Comparison of ENCODE assay signal across 28 cellular contexts in genomic region chr15:89767411-89767915, GRCh38. TPM values are rescaled to one million over a fixed set of nuclear protein-coding genes. Genes with fewer than 3 reads are reported as not detected.
DNase-seq lines count a peak whose midpoint lies in the region; ATAC-seq, FAIRE-seq and TF ChIP-seq lines count a peak whose summit lies in the region.
"Had no signal": no experiment of that assay in that cellular context is flagged by ENCODE, and none has a peak within 500 bp of the region (broad histone marks: within the 10 kb centered on the region; RNA-seq: fewer than 3 reads in every experiment).

No MANE protein-coding gene starts in this region.

- no peak overlapping the region for H2BK12ac ChIP-seq in H1 (ENCODE audit: low read depth, low read length)

- no peaks in the 10 kb centered on the region for H3K23me2 ChIP-seq in H1 (ENCODE audit: low read depth, low read length)

- TF ChIP-seq RAD21 in H1 (IDR thresholded peaks at IDR 0.05 in 1 of 2, conservative IDR thresholded peaks at IDR 0.05 in 1 of 2; ENCODE audit: low read depth in 2 of 2, low read length in 2 of 2), result no peak

- H3K79me1 ChIP-seq in H1 (ENCODE audit: low read depth, low read length) (no peaks in the 10 kb centered on the region), mesendoderm (ENCODE audit: low read length) (no peaks in the 10 kb centered on the region)

- H3K4me3 ChIP-seq in left ventricle myocardium inferior (no peak overlapping the region), right atrium auricular region (no peak overlapping the region), H1 (ENCODE audit: extremely low read depth in 1 of 4, insufficient read depth in 2 of 4, low read depth in 3 of 4, low read length in 4 of 4) (no peak overlapping the region), mesendoderm (ENCODE audit: low read length) (no peak overlapping the region), upper lobe of right lung (no peak overlapping the region)
- H3K4me3 ChIP-seq: adrenal gland, cardiac muscle cell, dorsolateral prefrontal cortex, skin epidermis had no signal

- TF ChIP-seq EP300 in H1 (IDR thresholded peaks at IDR 0.05; ENCODE audit: borderline replicate concordance in 1 of 2, low read depth in 2 of 2, low read length in 2 of 2), result no peak

- no peak overlapping the region for H2BK15ac ChIP-seq in H1 (ENCODE audit: low read length)
- no peak overlapping the region for H2BK15ac ChIP-seq in mesendoderm (replicated peaks; ENCODE audit: low read depth)

- H2BK120ac ChIP-seq in H1 (replicated peaks; ENCODE audit: low read depth, low read length), result no peak overlapping the region
- no peak overlapping the region for H2BK120ac ChIP-seq in mesendoderm (ENCODE audit: low read depth, low read length)

- H3K36me3 ChIP-seq in left ventricle myocardium inferior (no peaks in the 10 kb centered on the region), right atrium auricular region (no peaks in the 10 kb centered on the region), H1 (ENCODE audit: control insufficient read depth in 2 of 4, insufficient read depth in 4 of 4, low read length in 3 of 4) (no peaks in the 10 kb centered on the region), mesendoderm (ENCODE audit: control insufficient read depth, insufficient read depth, low read length) (no peaks in the 10 kb centered on the region), upper lobe of right lung (no peaks in the 10 kb centered on the region)
- H3K36me3 ChIP-seq: adrenal gland, cardiac muscle cell had no signal

- H4K91ac ChIP-seq in H1 (replicated peaks; ENCODE audit: insufficient read length, low read length), result no peak overlapping the region

- WGBS in H1 (ENCODE audit: extremely low coverage in 1 of 2, insufficient coverage in 1 of 2, insufficient read length in 1 of 2, insufficient replicate concordance in 2 of 2, low coverage in 1 of 2, low lambda C conversion rate in 2 of 2, missing lambda C conversion rate in 1 of 2), 2 experiments, result 72% methylated on average over 6 of the region's 8 CpGs; no CpG with 5 or more reads in 1 of the 2 experiments
- no CpG with 5 or more reads among the region's 8 CpGs for WGBS in mesendoderm (ENCODE audit: extremely low coverage, insufficient coverage, low lambda C conversion rate)

- H4K8ac ChIP-seq in H1 (ENCODE audit: extremely low read depth, insufficient read depth, low read length) (no peak overlapping the region; the same call in 1 of the 2 replicates), mesendoderm (ENCODE audit: low read depth, low read length) (no peak overlapping the region)

- peak overlapping the region; percentile 67 for H3K27ac ChIP-seq in left ventricle myocardium inferior (replicated peaks)
- H3K27ac ChIP-seq in right atrium auricular region, result no peak overlapping the region
- no peak overlapping the region for H3K27ac ChIP-seq in H1 (ENCODE audit: low read depth, low read length)
- H3K27ac ChIP-seq in mesendoderm (ENCODE audit: low read depth, low read length), result no peak overlapping the region
- H3K27ac ChIP-seq in upper lobe of right lung, result no peak overlapping the region
- H3K27ac ChIP-seq: cardiac muscle cell, dorsolateral prefrontal cortex, epithelial cell of prostate, RWPE1, skin epidermis had no signal

- no peak overlapping the region for H3K14ac ChIP-seq in H1 (ENCODE audit: insufficient read length)

- TF ChIP-seq POLR2A in H1 (IDR thresholded peaks at IDR 0.05; ENCODE audit: control extremely low read depth in 1 of 2, low read depth in 2 of 2, low read length in 2 of 2), result no peak

- no peak for FAIRE-seq in H1 (lab: Jason Lieb, UNC)
- FAIRE-seq: frontal cortex had no signal

- H3K4me1 ChIP-seq in left ventricle myocardium inferior (peaks cover 26% of the 10 kb centered on the region), right atrium auricular region (no peaks in the 10 kb centered on the region), H1 (replicated peaks in 1 of 4; ENCODE audit: control insufficient read depth in 3 of 4, insufficient read depth in 4 of 4, low read length in 3 of 4) (no peaks in the 10 kb centered on the region; a peak in 1 of 7 replicates), mesendoderm (ENCODE audit: control insufficient read depth, low read depth, low read length) (no peaks in the 10 kb centered on the region), upper lobe of right lung (no peaks in the 10 kb centered on the region)
- H3K4me1 ChIP-seq: adrenal gland had no signal

- DNase-seq in left ventricle myocardium inferior (no peak), right atrium auricular region (ENCODE audit: low spot score) (no peak), H1 (ENCODE audit: low read depth in 1 of 2, low spot score in 2 of 2) (no peak), mesendoderm (no peak), upper lobe of right lung (no peak), AML-193 (lab: John Stamatoyannopoulos, UW) (no peak)
- DNase-seq: ACHN; activated CD4-positive, alpha-beta T cell treated with anti-CD3 and anti-CD28 coated beads for 36 hours; DMS153; dorsolateral prefrontal cortex; GDM1; kidney glomerular epithelial cell; MM.1S; NCI-H187; NCI-H345; occipital lobe; stimulated activated CD4-positive, alpha-beta T cell treated with anti-CD3 and anti-CD28 coated beads, Interleukin-2, amount 100 ng/mL, for 48 hours; SW 1271 had no signal

- peak; percentile 29 for ATAC-seq in upper lobe of right lung
- no peak for ATAC-seq in GM18867 (IDR thresholded peaks at IDR 0.05; ENCODE audit: unreplicated experiment)
- no peak for ATAC-seq in HG02678 (IDR thresholded peaks at IDR 0.05; ENCODE audit: unreplicated experiment)
- ATAC-seq: activated CD4-positive, alpha-beta T cell treated with anti-CD3 and anti-CD28 coated beads for 36 hours; activated T-helper 17 cell treated with anti-CD3 and anti-CD28 coated beads, Interleukin-2, amount 50 U/mL, for 72 hours had no signal

- intact Hi-C loops in left ventricle myocardium inferior (cut with micrococcal nuclease), result no loop called here
- intact Hi-C loops in upper lobe of right lung (cut with DNase I), result no loop called here

- no peak overlapping the region; the same call in 1 of the 2 replicates for H2AK5ac ChIP-seq in H1 (ENCODE audit: low read depth, low read length)
- H2AK5ac ChIP-seq in mesendoderm (ENCODE audit: low read length), result no peak overlapping the region

- H3K27me3 ChIP-seq in left ventricle myocardium inferior (ENCODE audit: low read depth) (no peaks in the 10 kb centered on the region), right atrium auricular region (no peaks in the 10 kb centered on the region), H1 (replicated peaks in 1 of 4; ENCODE audit: control insufficient read depth in 3 of 4, extremely low read depth in 1 of 4, insufficient read depth in 3 of 4, low read length in 3 of 4) (no peaks in the 10 kb centered on the region), mesendoderm (ENCODE audit: insufficient read depth, low read length, poor library complexity) (no peaks in the 10 kb centered on the region), upper lobe of right lung (no peaks in the 10 kb centered on the region)
- H3K27me3 ChIP-seq: adrenal gland, cardiac muscle cell, dorsolateral prefrontal cortex had no signal

- no peak overlapping the region for H3K4me2 ChIP-seq in H1 (ENCODE audit: insufficient read depth in 1 of 2, low read depth in 2 of 2, low read length in 2 of 2)
- no peak overlapping the region for H3K4me2 ChIP-seq in mesendoderm (ENCODE audit: low read length)

- H3K4ac ChIP-seq in H1 (replicated peaks; ENCODE audit: insufficient read length, low read depth, low read length) (no peak overlapping the region), mesendoderm (ENCODE audit: low read depth, low read length) (no peak overlapping the region)

- CTCF ChIA-PET in H1 (lab: Charles Lee; ENCODE audit: partially characterized antibody), result interaction anchor here (1.0 to 10.6 kb wide), 7 partner anchors 10 to 108 kb away, joined by 3 to 153 read pairs (median 3); no protein-coding TSS in a partner anchor

- H2BK5ac ChIP-seq in H1 (ENCODE audit: low read depth, low read length), result 0 out of 2 replicates have a peak overlapping the region, but pooled peaks have one; percentile 44
- H2BK5ac ChIP-seq in mesendoderm (ENCODE audit: low read length), result no peak overlapping the region

- no peaks in the 10 kb centered on the region for H3K79me2 ChIP-seq in H1 (ENCODE audit: control insufficient read depth in 1 of 2, insufficient read depth in 2 of 2, low read length in 2 of 2)
- H3K79me2 ChIP-seq in mesendoderm (ENCODE audit: control insufficient read depth, insufficient read depth, low read length), result no peaks in the 10 kb centered on the region

- H3K9me3 ChIP-seq in left ventricle myocardium inferior (replicated peaks) (no peaks in the 10 kb centered on the region), right atrium auricular region (no peaks in the 10 kb centered on the region), H1 (ENCODE audit: insufficient read depth in 2 of 2, low read depth in 1 of 2, low read length in 1 of 2) (no peaks in the 10 kb centered on the region), upper lobe of right lung (no peaks in the 10 kb centered on the region)
- H3K9me3 ChIP-seq: adrenal gland had no signal

- H4K5ac ChIP-seq in H1 (ENCODE audit: insufficient read length, low read depth, low read length) (no peak overlapping the region), mesendoderm (ENCODE audit: low read length) (no peak overlapping the region)

- no peak overlapping the region for H3K23ac ChIP-seq in H1 (ENCODE audit: insufficient read length)
- H3K23ac ChIP-seq in mesendoderm (ENCODE audit: low read length), result no peak overlapping the region

- no peak overlapping the region for H2AFZ ChIP-seq in H1 (ENCODE audit: low read length)

- H2BK20ac ChIP-seq in H1 (ENCODE audit: low read length), result no peak overlapping the region

- POLR2A ChIA-PET in H1 (lab: Charles Lee; ENCODE audit: partially characterized antibody), result no interaction called here

- H3K18ac ChIP-seq in H1 (ENCODE audit: extremely low read depth, low read length), result no peak overlapping the region; the same call in 1 of the 2 replicates
- H3K18ac ChIP-seq in mesendoderm (ENCODE audit: low read length), result no peak overlapping the region

- no peaks in the 10 kb centered on the region for H4K20me1 ChIP-seq in H1 (replicated peaks in 1 of 2; ENCODE audit: control insufficient read depth in 1 of 2, insufficient read depth in 2 of 2, low read length in 2 of 2)

- H3K56ac ChIP-seq in H1 (replicated peaks; ENCODE audit: insufficient read length, low read depth, low read length) (no peak overlapping the region), mesendoderm (ENCODE audit: low read length) (peak overlapping the region; percentile 30)

- H3K9ac ChIP-seq in H1 (replicated peaks in 1 of 4; ENCODE audit: extremely low read depth in 1 of 4, low read depth in 3 of 4, low read length in 3 of 4) (no peak overlapping the region), mesendoderm (ENCODE audit: low read length) (no peak overlapping the region)

- TF ChIP-seq CTCF in left ventricle myocardium inferior (IDR thresholded peaks at IDR 0.05; ENCODE audit: borderline replicate concordance) (no peak), right atrium auricular region (IDR thresholded peaks at IDR 0.05) (no peak), H1 (IDR thresholded peaks at IDR 0.05; ENCODE audit: control extremely low read depth in 1 of 3, insufficient read depth in 1 of 3, low read depth in 1 of 3, low read length in 3 of 3) (no peak), upper lobe of right lung (IDR thresholded peaks at IDR 0.05) (no peak)

RNA-seq across cellular contexts. Expression of gene MESP2, which starts 8.7 kb away (rescaled TPM):
- total RNA-seq in left ventricle myocardium inferior (0.27 TPM), right atrium auricular region (not detected), upper lobe of right lung (not detected)
- total RNA-seq in H1 (2021; fragmentation: NEBNext Ultra II Directional; extraction: Animal tissue kit (Norgen Biotek cat#: 25700)), result 0.35 and 0.38 TPM in 2 replicates
- 0.80 and 1.6 TPM in 2 replicates for polyA plus RNA-seq in H1 (2011; rRNA removed)
- polyA plus RNA-seq in H1 (2011; cell fraction: cytosol; rRNA removed), result 0.57 TPM
- 0.61 TPM for polyA plus RNA-seq in H1 (2011; cell fraction: nucleus; rRNA removed)
- 0.25 to 0.88 TPM (median 0.68 TPM) in 3 of 4 replicates, not detected in the other for polyA plus RNA-seq in H1 (2012, experiment 1 of 2)
- 0.43 TPM for polyA plus RNA-seq in H1 (2012, experiment 2 of 2)
- 0.28 TPM for polyA plus RNA-seq in H1 (2013, experiment 1 of 2)
- 0.40 TPM for polyA plus RNA-seq in H1 (2013, experiment 2 of 2)
- polyA minus RNA-seq in H1 (2011; rRNA and poly(A)+ RNA removed), result not detected in 2 replicates
- not detected for polyA minus RNA-seq in H1 (2011; cell fraction: cytosol; rRNA and poly(A)+ RNA removed)
- 0.60 TPM for polyA minus RNA-seq in H1 (2011; cell fraction: nucleus; rRNA and poly(A)+ RNA removed)
- polyA plus RNA-seq in mesendoderm (2013, experiment 1 of 2), result 0.56 TPM
- polyA plus RNA-seq in mesendoderm (2013, experiment 2 of 2), result 0.38 TPM
- total RNA-seq: frontal cortex, occipital lobe had no signal
- polyA plus RNA-seq: IgD-negative memory B cell had no signal

RNA-seq across cellular contexts. Expression of gene MESP1, which starts 16.4 kb away (rescaled TPM):
- total RNA-seq in left ventricle myocardium inferior (8.4 TPM), right atrium auricular region (1 to 10 TPM; 2.3 to 2.4 TPM), upper lobe of right lung (4.9 TPM)
- total RNA-seq in H1 (2021; fragmentation: NEBNext Ultra II Directional; extraction: Animal tissue kit (Norgen Biotek cat#: 25700)), result 0.15 TPM in 1 of 2 replicates, not detected in the other
- 0.23 and 0.28 TPM in 2 replicates for polyA plus RNA-seq in H1 (2011; rRNA removed)
- 0.18 TPM for polyA plus RNA-seq in H1 (2011; cell fraction: cytosol; rRNA removed)
- 0.34 TPM for polyA plus RNA-seq in H1 (2011; cell fraction: nucleus; rRNA removed)
- polyA plus RNA-seq in H1 (2012, experiment 1 of 2), result 0.17 to 0.40 TPM (median 0.33 TPM) in 3 of 4 replicates, not detected in the other
- 0.08 TPM for polyA plus RNA-seq in H1 (2012, experiment 2 of 2)
- polyA plus RNA-seq in H1 (2013, experiment 1 of 2), result 0.04 TPM
- 0.06 TPM for polyA plus RNA-seq in H1 (2013, experiment 2 of 2)
- not detected in 2 replicates for polyA minus RNA-seq in H1 (2011; rRNA and poly(A)+ RNA removed)
- polyA minus RNA-seq in H1 (2011; cell fraction: cytosol; rRNA and poly(A)+ RNA removed), result 1.4 TPM
- 0.70 TPM for polyA minus RNA-seq in H1 (2011; cell fraction: nucleus; rRNA and poly(A)+ RNA removed)
- 0.65 TPM for polyA plus RNA-seq in mesendoderm (2013, experiment 1 of 2)
- 0.43 TPM for polyA plus RNA-seq in mesendoderm (2013, experiment 2 of 2)

RNA-seq across cellular contexts. Expression of gene ANPEP, which starts 47.2 kb away (rescaled TPM):
- 8.9 TPM for total RNA-seq in left ventricle myocardium inferior
- 10 to 100 TPM in 1 of 2 donors, 1 to 10 TPM in 1; 8.1 to 22.7 TPM for total RNA-seq in right atrium auricular region
- 1.6 and 2.2 TPM in 2 replicates for total RNA-seq in H1 (2021; fragmentation: NEBNext Ultra II Directional; extraction: Animal tissue kit (Norgen Biotek cat#: 25700))
- 2.0 and 3.3 TPM in 2 replicates for polyA plus RNA-seq in H1 (2011; rRNA removed)
- 2.2 TPM for polyA plus RNA-seq in H1 (2011; cell fraction: cytosol; rRNA removed)
- 5.8 TPM for polyA plus RNA-seq in H1 (2011; cell fraction: nucleus; rRNA removed)
- polyA plus RNA-seq in H1 (2012, experiment 1 of 2), result 1.6 to 3.7 TPM (median 2.2 TPM) in 4 replicates
- 1.4 TPM for polyA plus RNA-seq in H1 (2012, experiment 2 of 2)
- polyA plus RNA-seq in H1 (2013, experiment 1 of 2), result 5.2 TPM
- polyA plus RNA-seq in H1 (2013, experiment 2 of 2), result 3.8 TPM
- polyA minus RNA-seq in H1 (2011; rRNA and poly(A)+ RNA removed), result 1.6 and 2.5 TPM in 2 replicates
- polyA minus RNA-seq in H1 (2011; cell fraction: cytosol; rRNA and poly(A)+ RNA removed), result 1.5 TPM
- polyA minus RNA-seq in H1 (2011; cell fraction: nucleus; rRNA and poly(A)+ RNA removed), result 1.9 TPM
- 0.60 TPM for polyA plus RNA-seq in mesendoderm (2013, experiment 1 of 2)
- polyA plus RNA-seq in mesendoderm (2013, experiment 2 of 2), result 0.55 TPM
- total RNA-seq in upper lobe of right lung, result 42.6 TPM
